In genomic region chr7:84058311-84059076, GRCh38 we compare ENCODE assay signal across 13 cellular contexts.
DNase-seq lines count a peak whose midpoint lies in the region; ATAC-seq and TF ChIP-seq lines count a peak whose summit lies in the region.
"Had no signal": no experiment of that assay in that cellular context is flagged by ENCODE, and none has a peak within 500 bp of the region (broad histone marks: within the 10 kb centered on the region; RNA-seq: fewer than 3 reads in every experiment).

No MANE protein-coding gene starts in this region.

- CTCF ChIA-PET in IMR-90 (lab: Yijun Ruan, JAX) = interaction anchor here (0.6 kb wide), 1 partner anchor 76 kb away, joined by 3 read pairs; no protein-coding TSS in a partner anchor

- H3K27ac ChIP-seq in IMR-90 (ENCODE audit: insufficient read depth, low read length) = peak overlapping the region; percentile 67; the same call in 1 of the 2 replicates
- H3K27ac ChIP-seq in brain microvascular endothelial cell = peak overlapping the region; percentile 77
- H3K27ac ChIP-seq: BLaER1 treated with 17β-estradiol and CSF1 and Interleukin-3, amounts not matched to agents 10 nM and 100 nM had no signal

- no peak overlapping the region; the same call in 1 of the 2 replicates for H3K9ac ChIP-seq in IMR-90 (ENCODE audit: low read depth, low read length)
- H3K9ac ChIP-seq: BLaER1 treated with 17β-estradiol and CSF1 and Interleukin-3, amounts not matched to agents 10 nM and 100 nM had no signal

- peak overlapping the region; percentile 29; the same call in 1 of the 2 replicates for H3K23ac ChIP-seq in IMR-90 (ENCODE audit: low read depth, low read length)

- peak overlapping the region; percentile 73 to 81 for H4K8ac ChIP-seq in IMR-90 (ENCODE audit: low read depth in 2 of 2, low read length in 2 of 2)

- peaks cover 4 to 30% of the 10 kb centered on the region in 2 experiments; a peak in 3 of 4 replicates for H3K79me1 ChIP-seq in IMR-90 (ENCODE audit: low read depth in 1 of 2, low read length in 2 of 2)

- intact Hi-C loops in IMR-90 (cut with micrococcal nuclease) = no loop called here
- intact Hi-C loops in left colon (cut with DNase I, micrococcal nuclease) = no loop called here

- H2BK120ac ChIP-seq in IMR-90 (ENCODE audit: low read depth, low read length) = peak overlapping the region; percentile 74

- H3K4me2 ChIP-seq in IMR-90 (ENCODE audit: low read depth, low read length) = peak overlapping the region; percentile 67
- H3K4me2 ChIP-seq: BLaER1 treated with 17β-estradiol and CSF1 and Interleukin-3, amounts not matched to agents 10 nM and 100 nM had no signal

- H3K14ac ChIP-seq in IMR-90 (replicated peaks; ENCODE audit: low read depth, low read length) = no peak overlapping the region

- no peaks in the 10 kb centered on the region for H3K9me3 ChIP-seq in IMR-90 (ENCODE audit: control insufficient read depth, insufficient read depth, low read length)
- H3K9me3 ChIP-seq: BLaER1 treated with 17β-estradiol and CSF1 and Interleukin-3, amounts not matched to agents 10 nM and 100 nM had no signal

- no peak overlapping the region; the same call in 1 of the 2 replicates for H4K91ac ChIP-seq in IMR-90 (ENCODE audit: insufficient read depth, low read depth, low read length)

- TF ChIP-seq RAD21 in IMR-90 (IDR thresholded peaks at IDR 0.05; ENCODE audit: low read length) = no peak

- peak overlapping the region; percentile 62; the same call in 1 of the 2 replicates for H3K4ac ChIP-seq in IMR-90 (ENCODE audit: low read depth, low read length)

- H3K4me1 ChIP-seq in IMR-90 (ENCODE audit: control insufficient read depth, insufficient read depth, low read length) = peaks cover 12% of the 10 kb centered on the region

- H2AK9ac ChIP-seq in IMR-90 (replicated peaks; ENCODE audit: low read depth, low read length, poor library complexity) = no peak overlapping the region

- in situ Hi-C loops in Caki2 (cut with HindIII; ENCODE audit: low pct_unique_long_range_greater_than_20kb, low sequenced_read_pairs) = no loop called here
- in situ Hi-C loops in IMR-90 (cut with MboI; ENCODE audit: low sequenced_read_pairs) = no loop called here
- in situ Hi-C loops in brain microvascular endothelial cell (cut with HindIII; ENCODE audit: low pct_ligation_motif_present, low sequenced_read_pairs) = no loop called here

- peak overlapping the region; percentile 75; the same call in 1 of the 2 replicates for H3K18ac ChIP-seq in IMR-90 (ENCODE audit: low read depth, low read length)

- H3K56ac ChIP-seq in IMR-90 (ENCODE audit: extremely low read depth, insufficient read depth, low read length) = no peak overlapping the region

- peak overlapping the region; percentile 94 for H2BK5ac ChIP-seq in IMR-90 (ENCODE audit: low read depth, low read length, poor library complexity, severe bottlenecking)

- dilution Hi-C loops in IMR-90 (cut with HindIII; ENCODE audit: low sequenced_read_pairs, unreplicated experiment) = no loop called here

- BruUV-seq in IMR-90 (replicated peaks; lab: Mats Ljungman, UMichigan) = no TSS peak

- peak overlapping the region; percentile 74; the same call in 1 of the 2 replicates for H2BK20ac ChIP-seq in IMR-90 (ENCODE audit: low read depth, low read length)

- H3K36me3 ChIP-seq in IMR-90 (ENCODE audit: control insufficient read depth, insufficient read depth, low read length) (no peaks in the 10 kb centered on the region; the same call in 1 of the 2 replicates), brain microvascular endothelial cell (replicated peaks) (no peaks in the 10 kb centered on the region)
- H3K36me3 ChIP-seq: BLaER1 treated with 17β-estradiol and CSF1 and Interleukin-3, amounts not matched to agents 10 nM and 100 nM had no signal

- WGBS in IMR-90 (ENCODE audit: extremely low coverage in 2 of 2, insufficient read length in 1 of 2), 2 experiments = no CpG with 5 or more reads among the region's 6 CpGs

- ATAC-seq in IMR-90 (ENCODE audit: low read depth) = peak; percentile 88
- ATAC-seq in left colon = peak; percentile 89
- ATAC-seq in HG02610 (IDR thresholded peaks at IDR 0.05; ENCODE audit: unreplicated experiment) = no peak

- no peak overlapping the region for H2BK15ac ChIP-seq in IMR-90 (ENCODE audit: low read depth, low read length)

- TF ChIP-seq CTCF in IMR-90 (conservative IDR thresholded peaks at IDR 0.05; ENCODE audit: low read depth, low read length) (no peak), brain microvascular endothelial cell (IDR thresholded peaks at IDR 0.05; ENCODE audit: low read depth, low read length, missing control alignments) (no peak)

- H2AK5ac ChIP-seq in IMR-90 (ENCODE audit: low read depth, low read length) = no peak overlapping the region

- H3K4me3 ChIP-seq in IMR-90 (ENCODE audit: insufficient read depth, low read depth, low read length) (peak overlapping the region; percentile 16; the same call in 1 of the 2 replicates), brain microvascular endothelial cell (ENCODE audit: low read depth, low read length) (no peak overlapping the region)
- H3K4me3 ChIP-seq: BLaER1 treated with 17β-estradiol and CSF1 and Interleukin-3, amounts not matched to agents 10 nM and 100 nM had no signal

- no peak overlapping the region for H2AFZ ChIP-seq in IMR-90 (replicated peaks; ENCODE audit: low read length, poor library complexity)

- TF ChIP-seq POLR2A in IMR-90 (IDR thresholded peaks at IDR 0.05; ENCODE audit: low read depth, low read length) = no peak

- H4K5ac ChIP-seq in IMR-90 (ENCODE audit: low read depth, low read length) = peak overlapping the region; percentile 78; the same call in 1 of the 2 replicates

- H3K27me3 ChIP-seq in IMR-90 (ENCODE audit: control insufficient read depth, insufficient read depth, low read length) (no peaks in the 10 kb centered on the region), brain microvascular endothelial cell (replicated peaks) (no peaks in the 10 kb centered on the region)
- H3K27me3 ChIP-seq: BLaER1 treated with 17β-estradiol and CSF1 and Interleukin-3, amounts not matched to agents 10 nM and 100 nM had no signal

- peaks cover 5% of the 10 kb centered on the region; the same call in 1 of the 2 replicates for H3K9me1 ChIP-seq in IMR-90 (ENCODE audit: insufficient read depth, low read length)

- POLR2A ChIA-PET in IMR-90 (lab: Charles Lee; ENCODE audit: unreplicated experiment) = interaction anchor here (0.7 kb wide), 1 partner anchor 40 kb away, joined by 3 read pairs; no protein-coding TSS in a partner anchor

- DNase-seq in Caki2 (ENCODE audit: low read depth) (peak; percentile 24), IMR-90 (peak; percentile 79), brain microvascular endothelial cell (peak; percentile 34), left colon (no peak), AG20443 (ENCODE audit: low spot score) (no peak), SIG-M5 treated with dmso at 0.1 percent for 504 hours (lab: John Stamatoyannopoulos, UW; ENCODE audit: unreplicated experiment) (no peak), DMS79 treated with DMSO at 0.1 percent for 48 hours (lab: John Stamatoyannopoulos, UW) (no peak)
- DNase-seq: activated CD4-positive, alpha-beta T cell treated with anti-CD3 and anti-CD28 coated beads, Interleukin-2, amount 10 ng/mL, durations not matched to agents 24 days and 14 days; stimulated activated CD4-positive, alpha-beta T cell treated with anti-CD3 and anti-CD28 coated beads, Interleukin-4, amount 100 ng/mL, for 4 hours; stimulated activated naive CD4-positive, alpha-beta T cell; T-helper 1 cell had no signal

- H4K20me1 ChIP-seq in IMR-90 (ENCODE audit: insufficient read depth, low read length) = no peaks in the 10 kb centered on the region
- H4K20me1 ChIP-seq: BLaER1 treated with 17β-estradiol and CSF1 and Interleukin-3, amounts not matched to agents 10 nM and 100 nM had no signal

TF ChIP-seq in IMR-90, 13 proteins besides CTCF, POLR2A, EP300 and RAD21:
- TF ChIP-seq CHD1 (IDR thresholded peaks at IDR 0.05; ENCODE audit: low read depth, low read length) = no peak
- TF ChIP-seq SMC3 (IDR thresholded peaks at IDR 0.05; ENCODE audit: low read depth, low read length) = no peak
- no peak for TF ChIP-seq MAZ (IDR thresholded peaks at IDR 0.05; ENCODE audit: borderline replicate concordance, low read depth, low read length)
- TF ChIP-seq, protein P1, sequence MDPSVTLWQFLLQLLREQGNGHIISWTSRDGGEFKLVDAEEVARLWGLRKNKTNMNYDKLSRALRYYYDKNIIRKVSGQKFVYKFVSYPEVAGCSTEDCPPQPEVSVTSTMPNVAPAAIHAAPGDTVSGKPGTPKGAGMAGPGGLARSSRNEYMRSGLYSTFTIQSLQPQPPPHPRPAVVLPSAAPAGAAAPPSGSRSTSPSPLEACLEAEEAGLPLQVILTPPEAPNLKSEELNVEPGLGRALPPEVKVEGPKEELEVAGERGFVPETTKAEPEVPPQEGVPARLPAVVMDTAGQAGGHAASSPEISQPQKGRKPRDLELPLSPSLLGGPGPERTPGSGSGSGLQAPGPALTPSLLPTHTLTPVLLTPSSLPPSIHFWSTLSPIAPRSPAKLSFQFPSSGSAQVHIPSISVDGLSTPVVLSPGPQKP (IDR thresholded peaks at IDR 0.05; ENCODE audit: borderline replicate concordance, low read depth, low read length) = no peak
- TF ChIP-seq BHLHE40 (IDR thresholded peaks at IDR 0.05; ENCODE audit: low read depth, low read length) = no peak
- no peak for TF ChIP-seq MAFK (IDR thresholded peaks at IDR 0.05; ENCODE audit: low read depth, low read length)
- no peak for TF ChIP-seq RCOR1 (IDR thresholded peaks at IDR 0.05; ENCODE audit: insufficient replicate concordance, low read length)
- no peak for TF ChIP-seq FOS (IDR thresholded peaks at IDR 0.05; ENCODE audit: low read depth, low read length)
- no peak for TF ChIP-seq NFE2L2 (IDR thresholded peaks at IDR 0.05; ENCODE audit: low read depth, low read length)
- TF ChIP-seq, protein P2, sequence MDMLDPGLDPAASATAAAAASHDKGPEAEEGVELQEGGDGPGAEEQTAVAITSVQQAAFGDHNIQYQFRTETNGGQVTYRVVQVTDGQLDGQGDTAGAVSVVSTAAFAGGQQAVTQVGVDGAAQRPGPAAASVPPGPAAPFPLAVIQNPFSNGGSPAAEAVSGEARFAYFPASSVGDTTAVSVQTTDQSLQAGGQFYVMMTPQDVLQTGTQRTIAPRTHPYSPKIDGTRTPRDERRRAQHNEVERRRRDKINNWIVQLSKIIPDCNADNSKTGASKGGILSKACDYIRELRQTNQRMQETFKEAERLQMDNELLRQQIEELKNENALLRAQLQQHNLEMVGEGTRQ (IDR thresholded peaks at IDR 0.05; ENCODE audit: low read depth, low read length) = no peak

Comparison
In these comparisons a context has a peak if more than half of its experiments do, and no peak if none do; other contexts are left out.
1. DNase-seq: peak in Caki2 (single experiment), IMR-90 (single experiment) and brain microvascular endothelial cell (single experiment); none in left colon (0 of 2), AG20443 (single experiment), SIG-M5 treated with dmso at 0.1 percent for 504 hours (single experiment) and DMS79 treated with DMSO at 0.1 percent for 48 hours (single experiment).